Comparison of ENCODE assay signal across 17 cellular contexts in genomic region chr10:78528749-78529204, GRCh38.
DNase-seq lines count a peak whose midpoint lies in the region; FAIRE-seq and TF ChIP-seq lines count a peak whose summit lies in the region.
"Had no signal": no experiment of that assay in that cellular context is flagged by ENCODE, and none has a peak within 500 bp of the region (broad histone marks: within the 10 kb centered on the region; RNA-seq: fewer than 3 reads in every experiment).

No MANE protein-coding gene starts in this region.

- H3K27me3 ChIP-seq in left ventricle myocardium inferior (ENCODE audit: low read depth) = no peaks in the 10 kb centered on the region
- H3K27me3 ChIP-seq: spleen had no signal

- H3K27ac Mint-ChIP-seq in nephron progenitor cell = peak overlapping the region; percentile 29
- H3K27ac Mint-ChIP-seq: activated B cell treated with CpG ODN at 0.5 μM for 24 hours had no signal

- H3K4me3 Mint-ChIP-seq in nephron progenitor cell = no peak overlapping the region
- H3K4me3 Mint-ChIP-seq: activated B cell treated with CpG ODN at 0.5 μM for 24 hours had no signal

- H3K27me3 Mint-ChIP-seq in nephron progenitor cell (ENCODE audit: low read depth, poor library complexity) = peaks cover 7% of the 10 kb centered on the region

- TF ChIP-seq POLR2A in GM12892 (IDR thresholded peaks at IDR 0.05; ENCODE audit: low read depth, low read length) = no peak

- H3K9me3 ChIP-seq in left ventricle myocardium inferior (replicated peaks) = no peaks in the 10 kb centered on the region
- H3K9me3 ChIP-seq: spleen had no signal

- no peak overlapping the region for H3K4me3 ChIP-seq in left ventricle myocardium inferior
- H3K4me3 ChIP-seq: GM23248, spleen had no signal

- no peak for FAIRE-seq in GM12892 (lab: Jason Lieb, UNC)
- FAIRE-seq: bronchial epithelial cell had no signal

- DNase-seq in DMS53 treated with DMSO at 0.1 percent for 48 hours (lab: John Stamatoyannopoulos, UW; ENCODE audit: unreplicated experiment) = peak; percentile 89
- peak; percentile 40 to 79 for DNase-seq in NCI-H1930 (lab: John Stamatoyannopoulos, UW)
- DNase-seq in SHP77 (lab: John Stamatoyannopoulos, UW) = peak; percentile 89
- DNase-seq in nephron progenitor cell = no peak
- no peak for DNase-seq in LoVo (ENCODE audit: low spot score)
- no peak for DNase-seq in activated T-cell treated with anti-CD3 and anti-CD28 coated beads, Interleukin-2, amount 50 U/mL, for 1 hour
- no peak for DNase-seq in GM12892 (ENCODE audit: insufficient read length)
- DNase-seq in left ventricle myocardium inferior = no peak
- DNase-seq: activated B cell treated with CpG ODN at 0.5 μM for 24 hours; activated naive CD4-positive, alpha-beta T cell treated with Interleukin-2 at 50 U/mL for 16 hours; effector memory CD4-positive, alpha-beta T cell; GM23248; KG1; mesendoderm; NCI-H446 treated with DMSO at 0.1 percent for 48 hours; spleen had no signal

- no peaks in the 10 kb centered on the region for H3K4me1 ChIP-seq in left ventricle myocardium inferior

- intact Hi-C loops in left ventricle myocardium inferior (cut with micrococcal nuclease) = no loop called here

- H3K36me3 Mint-ChIP-seq in nephron progenitor cell (ENCODE audit: low read depth) = no peaks in the 10 kb centered on the region

- no peaks in the 10 kb centered on the region for H3K36me3 ChIP-seq in left ventricle myocardium inferior
- H3K36me3 ChIP-seq: spleen had no signal

- peaks cover 14% of the 10 kb centered on the region for H3K4me1 Mint-ChIP-seq in nephron progenitor cell
- H3K4me1 Mint-ChIP-seq: activated B cell treated with CpG ODN at 0.5 μM for 24 hours had no signal

- H3K9me3 Mint-ChIP-seq in nephron progenitor cell = peaks cover 36% of the 10 kb centered on the region
- H3K9me3 Mint-ChIP-seq: activated B cell treated with CpG ODN at 0.5 μM for 24 hours had no signal

- TF ChIP-seq CTCF in nephron progenitor cell (IDR thresholded peaks at IDR 0.05) = no peak
- TF ChIP-seq CTCF in left ventricle myocardium inferior (IDR thresholded peaks at IDR 0.05; ENCODE audit: borderline replicate concordance) = no peak

- H3K27ac ChIP-seq in left ventricle myocardium inferior (replicated peaks) = no peak overlapping the region
- H3K27ac ChIP-seq: GM23248, spleen had no signal

Comparison
In these comparisons a context has a peak if more than half of its experiments do, and no peak if none do; other contexts are left out.
1. DNase-seq: peak in DMS53 treated with DMSO at 0.1 percent for 48 hours (single experiment), NCI-H1930 (2 of 2) and SHP77 (2 of 2); none in nephron progenitor cell (single experiment), LoVo (single experiment), activated T-cell treated with anti-CD3 and anti-CD28 coated beads, Interleukin-2, amount 50 U/mL, for 1 hour (single experiment), GM12892 (single experiment) and left ventricle myocardium inferior (single experiment).